ENCODE assay signal across 12 cellular contexts in genomic region chr1:31421404-31422040, GRCh38. TPM values are rescaled to one million over a fixed set of nuclear protein-coding genes. Genes with fewer than 3 reads are reported as not detected.
DNase-seq lines count a peak whose midpoint lies in the region; ATAC-seq and TF ChIP-seq lines count a peak whose summit lies in the region.
"Had no signal": no experiment of that assay in that cellular context is flagged by ENCODE, and none has a peak within 500 bp of the region (broad histone marks: within the 10 kb centered on the region; RNA-seq: fewer than 3 reads in every experiment).

No MANE protein-coding gene starts in this region.

- H3K9me2 ChIP-seq in HCT116 (ENCODE audit: insufficient read depth) = no peaks in the 10 kb centered on the region
- no peaks in the 10 kb centered on the region for H3K9me2 ChIP-seq in SK-N-SH

- no peaks in the 10 kb centered on the region for H3F3A ChIP-seq in SK-N-SH (replicated peaks; ENCODE audit: insufficient read depth)

- ATAC-seq in HCT116 (peak; percentile 68), GM21381 (IDR thresholded peaks at IDR 0.05; ENCODE audit: unreplicated experiment) (no peak), GM19452 (IDR thresholded peaks at IDR 0.05; ENCODE audit: unreplicated experiment) (no peak)

- RAD21 ChIA-PET in HCT116 (lab: Charles Lee; ENCODE audit: low non-redundant PET in 1 of 2, low total read pairs in 2 of 2, uncharacterized antibody in 2 of 2, unreplicated experiment in 2 of 2) = interaction anchor here (0.6 to 2.4 kb wide), 6 partner anchors 24 to 367 kb away, joined by 3 to 12 read pairs (median 4); no protein-coding TSS in a partner anchor

- 59% methylated on average over 9 of the region's 9 CpGs for WGBS in SK-N-SH (ENCODE audit: low lambda C conversion rate)
- WGBS in esophagus squamous epithelium, 2 donors = 50 to 69% methylated on average over 8 to 9 of the region's 9 CpGs

- H3K9ac ChIP-seq in HCT116 (ENCODE audit: low read length) (no peak overlapping the region), SK-N-SH (no peak overlapping the region)

- H3K4me2 ChIP-seq in HCT116 (ENCODE audit: low read length) (peak overlapping the region; percentile 14), SK-N-SH (no peak overlapping the region)

- no peaks in the 10 kb centered on the region for H3K36me3 ChIP-seq in HCT116 (ENCODE audit: control insufficient read depth in 1 of 2, insufficient read depth in 2 of 2, low read length in 2 of 2)
- no peaks in the 10 kb centered on the region for H3K36me3 ChIP-seq in SK-N-SH (replicated peaks in 1 of 2; ENCODE audit: control insufficient read depth in 1 of 2, insufficient read depth in 2 of 2, low read length in 1 of 2)
- H3K36me3 ChIP-seq in esophagus squamous epithelium = peaks cover 0 to 18% (median 0%) of the 10 kb centered on the region in 3 donors
- H3K36me3 ChIP-seq: thoracic aorta had no signal

- BruUV-seq in HCT116 (replicated peaks; lab: Mats Ljungman, UMichigan) = no TSS peak

- CTCF ChIA-PET in HCT116 (lab: Charles Lee) = interaction anchor here (0.5 to 3.6 kb wide), 14 partner anchors 10 to 252 kb away, joined by 3 to 35 read pairs (median 5); no protein-coding TSS in a partner anchor
- CTCF ChIA-PET in SK-N-SH (lab: Yijun Ruan, JAX) = interaction anchor here (0.7 to 16.8 kb wide), 36 partner anchors 10 to 703 kb away, joined by 3 to 287 read pairs (median 5); partner anchors contain the start of gene SERINC2

- TF ChIP-seq RAD21 in HCT116 (IDR thresholded peaks at IDR 0.05; ENCODE audit: low read depth) = no peak; the same call in none of the 2 replicates
- 0 out of 2 replicates have a peak, but pooled peaks have one; percentile 30 for TF ChIP-seq RAD21 in SK-N-SH (IDR thresholded peaks at IDR 0.05; ENCODE audit: low read length)

- TF ChIP-seq POLR2A in HCT116 (IDR thresholded peaks at IDR 0.05; ENCODE audit: borderline replicate concordance, extremely low read depth, insufficient read depth, insufficient read length) = no peak
- TF ChIP-seq POLR2A in esophagus squamous epithelium (IDR thresholded peaks at IDR 0.05) = no peak

- H3K27me3 ChIP-seq in HCT116 (ENCODE audit: insufficient read depth, low read length) (no peaks in the 10 kb centered on the region), SK-N-SH (ENCODE audit: insufficient read depth) (no peaks in the 10 kb centered on the region), esophagus squamous epithelium (peaks cover 0 to 4% (median 0%) of the 10 kb centered on the region in 4 donors)

- H4K20me1 ChIP-seq in HCT116 (ENCODE audit: insufficient read depth) = no peaks in the 10 kb centered on the region
- H4K20me1 ChIP-seq in SK-N-SH (ENCODE audit: insufficient read depth) = peaks cover 6% of the 10 kb centered on the region; the same call in 1 of the 2 replicates

- POLR2A ChIA-PET in HCT116 (lab: Charles Lee) (interaction anchor here (1.5 kb wide), 1 partner anchor 128 kb away, joined by 7 read pairs; no protein-coding TSS in a partner anchor), SK-N-SH (lab: Yijun Ruan, JAX) (no interaction called here)

- peak; percentile 43 to 86 (median 73) for TF ChIP-seq CTCF in HCT116 (IDR thresholded peaks at IDR 0.05 in 2 of 3, conservative IDR thresholded peaks at IDR 0.05 in 1 of 3; ENCODE audit: borderline replicate concordance in 1 of 3, insufficient read depth in 1 of 3, low read depth in 2 of 3, low read length in 2 of 3)
- TF ChIP-seq CTCF in SK-N-SH (IDR thresholded peaks at IDR 0.05) = peak; percentile 57
- TF ChIP-seq CTCF in esophagus squamous epithelium (IDR thresholded peaks at IDR 0.05) = peak in 1 of 6 experiments; percentile 12

- peaks cover 13 to 70% of the 10 kb centered on the region in 2 experiments for H3K4me1 ChIP-seq in HCT116 (ENCODE audit: control insufficient read depth in 1 of 2, insufficient read depth in 2 of 2, low read length in 2 of 2)
- peaks cover 0 to 4% of the 10 kb centered on the region in 2 experiments; a peak in 1 of 4 replicates for H3K4me1 ChIP-seq in SK-N-SH (ENCODE audit: control insufficient read depth in 1 of 2, insufficient read depth in 2 of 2, low read depth in 1 of 2, low read length in 1 of 2)
- peaks cover 6 to 55% (median 16%) of the 10 kb centered on the region in 3 donors for H3K4me1 ChIP-seq in esophagus squamous epithelium

- no peak overlapping the region for H3K4me3 ChIP-seq in HCT116 (replicated peaks in 1 of 2; ENCODE audit: low read depth in 1 of 2, low read length in 2 of 2)
- no peak overlapping the region; a peak in 1 of 4 replicates for H3K4me3 ChIP-seq in SK-N-SH (ENCODE audit: low read depth in 2 of 2, low read length in 1 of 2)
- H3K4me3 ChIP-seq in esophagus squamous epithelium = no peak overlapping the region
- H3K4me3 ChIP-seq: thoracic aorta had no signal

- no peak for TF ChIP-seq EP300 in SK-N-SH (IDR thresholded peaks at IDR 0.05; ENCODE audit: borderline replicate concordance in 1 of 2, low read depth in 1 of 2, low read length in 1 of 2)

- H2AFZ ChIP-seq in HCT116 (ENCODE audit: low read depth, low read length, poor library complexity, severe bottlenecking) (no peak overlapping the region), SK-N-SH (ENCODE audit: low read depth) (no peak overlapping the region)

- H3K79me2 ChIP-seq in HCT116 (ENCODE audit: insufficient read depth, low read length) (peaks cover 10% of the 10 kb centered on the region; the same call in 1 of the 2 replicates), SK-N-SH (ENCODE audit: insufficient read depth) (no peaks in the 10 kb centered on the region; the same call in 1 of the 2 replicates)

- peak; percentile 59 for DNase-seq in COLO668 (lab: John Stamatoyannopoulos, UW; ENCODE audit: unreplicated experiment)
- DNase-seq in HCT116 (ENCODE audit: low read depth, low spot score) = no peak
- DNase-seq in SK-N-SH = no peak
- DNase-seq in iPS-NIHi11 (ENCODE audit: low spot score) = peak; percentile 65
- DNase-seq in esophagus squamous epithelium (lab: John Stamatoyannopoulos, UW) = no peak
- no peak for DNase-seq in NCI-H187 (lab: John Stamatoyannopoulos, UW)
- DNase-seq: amygdala, natural killer cell, NCI-H526 treated with DMSO at 0.1 percent for 48 hours had no signal

- H3K27ac ChIP-seq in HCT116 (ENCODE audit: low read depth, low read length) = no peak overlapping the region
- H3K27ac ChIP-seq in SK-N-SH (ENCODE audit: low read depth in 2 of 2, low read length in 1 of 2) = no peak overlapping the region
- H3K27ac ChIP-seq in esophagus squamous epithelium = peak overlapping the region in 2 of 4 donors; percentile 68 to 70
- H3K27ac ChIP-seq: thoracic aorta had no signal

- intact Hi-C loops in HCT116 (cut with micrococcal nuclease) = loop anchor here (1.0 kb wide), 3 partner anchors 27 to 236 kb away; no protein-coding TSS in a partner anchor
- intact Hi-C loops in esophagus squamous epithelium (cut with DNase I) = loop anchor here (2.0 to 10.0 kb wide), 2 partner anchors 27 to 123 kb away; no protein-coding TSS in a partner anchor

- no peaks in the 10 kb centered on the region for H3K9me3 ChIP-seq in HCT116 (ENCODE audit: control insufficient read depth in 1 of 2, insufficient read depth in 1 of 2, low read depth in 1 of 2, low read length in 2 of 2)
- H3K9me3 ChIP-seq in SK-N-SH = no peaks in the 10 kb centered on the region
- H3K9me3 ChIP-seq in esophagus squamous epithelium = no peaks in the 10 kb centered on the region
- H3K9me3 ChIP-seq: thoracic aorta had no signal

TF ChIP-seq in HCT116, 20 proteins besides CTCF, POLR2A, EP300 and RAD21 (continues in another document):
- TF ChIP-seq TCF7L2 (IDR thresholded peaks at IDR 0.05; ENCODE audit: borderline replicate concordance, extremely low read depth, insufficient read depth, insufficient read length) (no peak), YY1 (IDR thresholded peaks at IDR 0.05; ENCODE audit: extremely low read depth, insufficient replicate concordance, low read depth, low read length) (no peak), POLR2AphosphoS5 (IDR thresholded peaks at IDR 0.05; ENCODE audit: low read depth, low read length) (peak; percentile 12; the same call in 1 of the 2 replicates)

TF ChIP-seq in SK-N-SH, 30 proteins besides CTCF, POLR2A, EP300 and RAD21:
- TF ChIP-seq FOXJ3 (CRISPR knock-in tag; IDR thresholded peaks at IDR 0.05) = no peak
- no peak for TF ChIP-seq PBX3 (IDR thresholded peaks at IDR 0.05)

RNA-seq across cellular contexts. Expression of gene SERINC2, which starts 8.5 kb away (rescaled TPM):
- total RNA-seq in HCT116 (2021; ENCODE audit: unreplicated experiment) = 50.1 TPM
- polyA plus RNA-seq in HCT116 (2012) = 90.0 and 93.0 TPM in 2 replicates
- 15.5 and 22.2 TPM in 2 replicates for polyA plus RNA-seq in SK-N-SH (2012; rRNA removed)
- 8.3 and 16.9 TPM in 2 replicates for polyA plus RNA-seq in SK-N-SH (2012; cell fraction: cytosol; rRNA removed)
- polyA plus RNA-seq in SK-N-SH (2012; cell fraction: nucleus; rRNA removed) = 15.3 and 16.3 TPM in 2 replicates
- 100 to 1,000 TPM in 1 of 4 donors, 10 to 100 TPM in 3; 29.6 to 108 (median 79.2) TPM for total RNA-seq in esophagus squamous epithelium

RNA-seq across cellular contexts. Expression of gene FABP3, which starts 48.6 kb away (rescaled TPM):
- total RNA-seq in HCT116 (2021; ENCODE audit: unreplicated experiment) (not detected), esophagus squamous epithelium (1 to 10 TPM in 1 of 4 donors, under 1 TPM in 1, not detected in 2; 0.57 to 7.6 TPM)
- polyA plus RNA-seq in HCT116 (2012) = 0.14 and 0.20 TPM in 2 replicates
- polyA plus RNA-seq in SK-N-SH (2012; rRNA removed) = 0.08 TPM in 1 of 2 replicates, not detected in the other
- 0.16 TPM in 1 of 2 replicates, not detected in the other for polyA plus RNA-seq in SK-N-SH (2012; cell fraction: cytosol; rRNA removed)
- polyA plus RNA-seq in SK-N-SH (2012; cell fraction: nucleus; rRNA removed) = not detected in 2 replicates
- total RNA-seq: natural killer cell had no signal

Comparison
In these comparisons a context has a peak if more than half of its experiments do, and no peak if none do; other contexts are left out.
1. DNase-seq: peak in COLO668 (single experiment) and iPS-NIHi11 (single experiment); none in HCT116 (single experiment), SK-N-SH (single experiment), esophagus squamous epithelium (single experiment) and NCI-H187 (0 of 2).